In the genomic region with DNA sequence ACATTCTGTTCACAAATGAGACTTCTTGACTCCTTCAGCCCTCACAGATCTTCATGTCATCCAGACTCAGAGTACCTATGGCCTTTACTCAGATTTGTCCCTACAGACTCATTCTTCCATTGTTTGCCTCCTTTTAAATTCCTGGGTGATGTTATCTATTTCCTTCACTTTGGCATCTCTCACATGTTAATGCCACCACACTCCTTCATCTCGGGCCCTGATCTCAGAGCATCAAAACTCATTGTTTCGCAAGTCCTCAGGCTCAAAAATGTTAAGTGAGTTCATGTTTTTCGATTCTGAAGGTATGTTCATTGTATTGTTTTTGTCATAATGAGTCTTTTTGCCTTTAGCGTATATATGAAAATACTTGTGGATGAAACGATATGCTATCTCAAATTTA, we compare ENCODE assay signal across 18 cellular contexts.
DNase-seq lines count a peak whose midpoint lies in the region; ATAC-seq, FAIRE-seq and TF ChIP-seq lines count a peak whose summit lies in the region.
"Had no signal": no experiment of that assay in that cellular context is flagged by ENCODE, and none has a peak within 500 bp of the region (broad histone marks: within the 10 kb centered on the region; RNA-seq: fewer than 3 reads in every experiment).

No MANE protein-coding gene starts in this region.

- H3K27me3 Mint-ChIP-seq in CD8-positive, alpha-beta T cell (ENCODE audit: low read depth) = no peaks in the 10 kb centered on the region
- H3K27me3 Mint-ChIP-seq in T-helper 17 cell = no peaks in the 10 kb centered on the region
- H3K27me3 Mint-ChIP-seq: naive B cell had no signal

- TF ChIP-seq POLR2A in H54 (IDR thresholded peaks at IDR 0.05; ENCODE audit: low read depth, low read length) = no peak

- FAIRE-seq in H54 (lab: Jason Lieb, UNC) = no peak
- FAIRE-seq: HepG2 had no signal

- POLR2A ChIA-PET in CD8-positive, alpha-beta T cell (lab: Charles Lee) = no interaction called here

- H3K4me1 ChIP-seq in CD8-positive, alpha-beta T cell (ENCODE audit: insufficient read depth, low read length) = peaks cover 24% of the 10 kb centered on the region
- peaks cover 18% of the 10 kb centered on the region for H3K4me1 ChIP-seq in effector memory CD4-positive, alpha-beta T cell (ENCODE audit: control insufficient read depth, insufficient read depth, low read length, poor library complexity, severe bottlenecking)
- H3K4me1 ChIP-seq: thyroid gland had no signal

- no peaks in the 10 kb centered on the region for H3K36me3 Mint-ChIP-seq in CD8-positive, alpha-beta T cell
- peaks cover 2% of the 10 kb centered on the region for H3K36me3 Mint-ChIP-seq in T-helper 17 cell (ENCODE audit: low read depth)
- H3K36me3 Mint-ChIP-seq: naive B cell had no signal

- CTCF ChIA-PET in CD8-positive, alpha-beta T cell (lab: Charles Lee) = no interaction called here

- peaks cover 28% of the 10 kb centered on the region for H3K4me1 Mint-ChIP-seq in CD8-positive, alpha-beta T cell (ENCODE audit: low read depth)
- H3K4me1 Mint-ChIP-seq in T-helper 17 cell = peaks cover 19% of the 10 kb centered on the region

- H3K27ac Mint-ChIP-seq in CD8-positive, alpha-beta T cell = peak overlapping the region; percentile 66
- peak overlapping the region; percentile 100 for H3K27ac Mint-ChIP-seq in T-helper 17 cell

- no peak for TF ChIP-seq CTCF in AG10803 (conservative IDR thresholded peaks at IDR 0.05; ENCODE audit: low read length)
- TF ChIP-seq CTCF in CD8-positive, alpha-beta T cell (IDR thresholded peaks at IDR 0.05) = no peak

- no peaks in the 10 kb centered on the region for H3K9me3 ChIP-seq in CD8-positive, alpha-beta T cell (ENCODE audit: low read length)
- no peaks in the 10 kb centered on the region for H3K9me3 ChIP-seq in T-helper 17 cell (ENCODE audit: control insufficient read depth, low read length, poor library complexity, severe bottlenecking)
- H3K9me3 ChIP-seq in effector memory CD4-positive, alpha-beta T cell (ENCODE audit: control insufficient read depth, low read length) = no peaks in the 10 kb centered on the region
- H3K9me3 ChIP-seq: left ventricle myocardium inferior, SJSA1, thyroid gland had no signal

- no peak for ATAC-seq in CD8-positive, alpha-beta T cell
- ATAC-seq in T-helper 17 cell = no peak
- ATAC-seq in HG03565 (IDR thresholded peaks at IDR 0.05; ENCODE audit: unreplicated experiment) = no peak
- ATAC-seq in HG03108 (IDR thresholded peaks at IDR 0.05; ENCODE audit: unreplicated experiment) = no peak
- no peak for ATAC-seq in HG03571 (IDR thresholded peaks at IDR 0.05; ENCODE audit: unreplicated experiment)
- ATAC-seq: HepG2 had no signal

- H3K9me3 Mint-ChIP-seq in CD8-positive, alpha-beta T cell = no peaks in the 10 kb centered on the region

- no peak overlapping the region for H3K4me3 ChIP-seq in AG10803 (ENCODE audit: low read length)
- H3K4me3 ChIP-seq in CD8-positive, alpha-beta T cell (ENCODE audit: low read depth, low read length) = no peak overlapping the region
- H3K4me3 ChIP-seq in effector memory CD4-positive, alpha-beta T cell (ENCODE audit: insufficient read depth, low read depth, low read length, poor library complexity, severe bottlenecking) = no peak overlapping the region
- H3K4me3 ChIP-seq: GM23248, left ventricle myocardium inferior, SJSA1, thyroid gland had no signal

- DNase-seq in AG10803 (ENCODE audit: low read depth) (peak; percentile 2), T-helper 17 cell (no peak), H54 (ENCODE audit: insufficient read length, low spot score) (no peak)
- no peak for DNase-seq in CD8-positive, alpha-beta T cell
- DNase-seq in effector memory CD4-positive, alpha-beta T cell = no peak
- DNase-seq: activated CD8-positive, alpha-beta memory T cell treated with anti-CD3 and anti-CD28 coated beads, Interleukin-2, amount 50 U/mL, for 48 hours; left ventricle myocardium inferior; naive B cell; NCI-H1092 treated with DMSO at 0.1 percent for 48 hours; NCI-H2227 treated with DMSO at 0.1 percent for 48 hours; thyroid gland had no signal

- H3K4me3 Mint-ChIP-seq in CD8-positive, alpha-beta T cell = no peak overlapping the region
- peak overlapping the region; percentile 15 for H3K4me3 Mint-ChIP-seq in T-helper 17 cell

- H3K36me3 ChIP-seq in CD8-positive, alpha-beta T cell (ENCODE audit: insufficient read depth, low read length) = no peaks in the 10 kb centered on the region
- H3K36me3 ChIP-seq in effector memory CD4-positive, alpha-beta T cell (ENCODE audit: control insufficient read depth, insufficient read depth, low read length) = no peaks in the 10 kb centered on the region
- H3K36me3 ChIP-seq: left ventricle myocardium inferior, SJSA1, thyroid gland had no signal

- no peak overlapping the region for H3K27ac ChIP-seq in CD8-positive, alpha-beta T cell (ENCODE audit: low read depth, low read length)
- H3K27ac ChIP-seq in effector memory CD4-positive, alpha-beta T cell (ENCODE audit: insufficient read depth, low read length, poor library complexity, severe bottlenecking) = peak overlapping the region; percentile 92
- H3K27ac ChIP-seq: C4-2B, GM23248, left ventricle myocardium inferior, SJSA1, thyroid gland had no signal

- H3K27me3 ChIP-seq in CD8-positive, alpha-beta T cell (ENCODE audit: insufficient read depth, low read length) = no peaks in the 10 kb centered on the region
- no peaks in the 10 kb centered on the region for H3K27me3 ChIP-seq in effector memory CD4-positive, alpha-beta T cell (replicated peaks; ENCODE audit: control insufficient read depth, insufficient read depth, low read length, poor library complexity, severe bottlenecking)
- H3K27me3 ChIP-seq: SJSA1, thyroid gland had no signal

- intact Hi-C loops in CD8-positive, alpha-beta T cell (cut with DNase I, micrococcal nuclease) = loop anchor here in 1 of 2 experiments (2.0 to 5.0 kb wide), 2 partner anchors 61 to 589 kb away; a partner anchor contains a TSS
